In the genomic region with DNA sequence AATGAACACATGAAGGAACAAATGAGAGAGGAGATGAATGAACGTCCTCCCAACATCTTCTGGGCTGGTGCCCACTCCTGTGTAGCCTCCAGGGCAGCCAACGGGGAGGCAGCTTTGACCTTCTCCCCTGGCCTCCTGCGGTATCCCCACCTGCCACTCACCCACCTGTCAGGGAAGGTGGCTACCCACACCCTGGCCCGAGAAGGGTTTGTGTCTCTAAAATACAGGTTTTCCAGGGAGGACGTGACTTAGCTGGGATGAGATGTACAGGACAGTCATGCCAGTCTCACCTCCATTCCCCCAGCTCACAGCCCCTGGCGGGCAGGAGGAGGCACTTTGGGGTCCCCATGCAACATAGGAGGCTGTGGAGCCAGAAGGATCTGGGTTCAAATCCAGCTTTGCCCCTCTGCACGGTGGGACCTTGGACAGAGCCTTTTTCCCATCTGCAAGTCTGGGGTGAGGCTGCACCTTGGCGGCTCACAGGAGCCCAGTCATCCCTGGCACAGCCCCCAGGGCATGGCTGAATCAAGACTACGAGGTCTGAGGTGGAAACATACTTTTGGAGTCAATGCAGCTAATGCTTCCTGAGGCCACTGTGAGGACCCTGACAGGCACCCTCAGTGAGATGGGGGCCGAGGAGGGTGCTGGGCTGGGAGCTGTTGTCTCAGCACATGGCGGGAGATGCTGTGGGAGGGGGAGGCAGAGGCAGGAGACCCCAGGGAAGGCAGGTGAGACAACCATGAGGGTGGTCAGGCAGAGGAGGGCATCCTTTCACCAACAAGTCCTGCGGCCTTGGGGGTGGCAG, we compare ENCODE assay signal across 1 cellular context.
TF ChIP-seq lines count a peak whose summit lies in the region.

No MANE protein-coding gene starts in this region.

TF ChIP-seq in IMR-90, 13 proteins besides CTCF, POLR2A, EP300 and RAD21 (continued from another document):
- TF ChIP-seq, protein P1, sequence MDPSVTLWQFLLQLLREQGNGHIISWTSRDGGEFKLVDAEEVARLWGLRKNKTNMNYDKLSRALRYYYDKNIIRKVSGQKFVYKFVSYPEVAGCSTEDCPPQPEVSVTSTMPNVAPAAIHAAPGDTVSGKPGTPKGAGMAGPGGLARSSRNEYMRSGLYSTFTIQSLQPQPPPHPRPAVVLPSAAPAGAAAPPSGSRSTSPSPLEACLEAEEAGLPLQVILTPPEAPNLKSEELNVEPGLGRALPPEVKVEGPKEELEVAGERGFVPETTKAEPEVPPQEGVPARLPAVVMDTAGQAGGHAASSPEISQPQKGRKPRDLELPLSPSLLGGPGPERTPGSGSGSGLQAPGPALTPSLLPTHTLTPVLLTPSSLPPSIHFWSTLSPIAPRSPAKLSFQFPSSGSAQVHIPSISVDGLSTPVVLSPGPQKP (IDR thresholded peaks at IDR 0.05; ENCODE audit: borderline replicate concordance, low read depth, low read length): no peak
- TF ChIP-seq MAFK (IDR thresholded peaks at IDR 0.05; ENCODE audit: low read depth, low read length): no peak
- TF ChIP-seq NFE2L2 (IDR thresholded peaks at IDR 0.05; ENCODE audit: low read depth, low read length): no peak
- no peak for TF ChIP-seq RCOR1 (IDR thresholded peaks at IDR 0.05; ENCODE audit: insufficient replicate concordance, low read length)
- no peak for TF ChIP-seq CEBPB (IDR thresholded peaks at IDR 0.05; ENCODE audit: low read depth, low read length)
- no peak for TF ChIP-seq MAZ (IDR thresholded peaks at IDR 0.05; ENCODE audit: borderline replicate concordance, low read depth, low read length)
- TF ChIP-seq BHLHE40 (IDR thresholded peaks at IDR 0.05; ENCODE audit: low read depth, low read length): no peak
- TF ChIP-seq CHD1 (IDR thresholded peaks at IDR 0.05; ENCODE audit: low read depth, low read length): no peak
- TF ChIP-seq RFX5 (IDR thresholded peaks at IDR 0.05; ENCODE audit: low read depth, low read length): no peak
- TF ChIP-seq, protein P2, sequence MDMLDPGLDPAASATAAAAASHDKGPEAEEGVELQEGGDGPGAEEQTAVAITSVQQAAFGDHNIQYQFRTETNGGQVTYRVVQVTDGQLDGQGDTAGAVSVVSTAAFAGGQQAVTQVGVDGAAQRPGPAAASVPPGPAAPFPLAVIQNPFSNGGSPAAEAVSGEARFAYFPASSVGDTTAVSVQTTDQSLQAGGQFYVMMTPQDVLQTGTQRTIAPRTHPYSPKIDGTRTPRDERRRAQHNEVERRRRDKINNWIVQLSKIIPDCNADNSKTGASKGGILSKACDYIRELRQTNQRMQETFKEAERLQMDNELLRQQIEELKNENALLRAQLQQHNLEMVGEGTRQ (IDR thresholded peaks at IDR 0.05; ENCODE audit: low read depth, low read length): no peak
